ENCODE assay signal across 19 cellular contexts in the genomic region with DNA sequence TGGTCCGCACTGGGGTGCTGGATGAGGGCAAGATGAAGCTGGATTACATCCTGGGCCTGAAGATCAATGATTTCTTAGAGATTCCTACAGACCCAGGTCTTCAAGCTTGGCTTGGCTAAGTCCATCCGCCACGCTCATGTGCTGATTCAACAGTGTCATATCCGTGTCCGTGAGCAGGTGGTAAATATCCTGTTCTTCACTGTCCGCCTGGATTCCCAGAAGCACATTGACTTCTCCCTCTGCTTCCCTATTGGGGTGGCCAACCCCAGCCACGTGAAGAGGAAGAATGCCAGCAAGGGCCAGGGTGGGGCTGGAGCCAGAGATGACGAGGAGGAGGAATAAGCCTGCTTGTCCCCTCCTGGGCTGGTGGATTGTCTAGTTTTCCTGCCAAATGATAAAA. TPM values are rescaled to one million over a fixed set of nuclear protein-coding genes. Genes with fewer than 3 reads are reported as not detected.
A peak's percentile ranks its signal among the peaks of the same experiment; 100 is the strongest.
DNase-seq lines count a peak whose midpoint lies in the region; ATAC-seq and TF ChIP-seq lines count a peak whose summit lies in the region.
"Had no signal": no experiment of that assay in that cellular context is flagged by ENCODE, and none has a peak within 500 bp of the region (broad histone marks: within the 10 kb centered on the region; RNA-seq: fewer than 3 reads in every experiment).

No MANE protein-coding gene starts in this region.

- 89% methylated on average over 8 of the region's 8 CpGs for WGBS in right cardiac atrium

- CTCF ChIA-PET in activated B cell treated with CpG ODN at 0.5 μM for 24 hours (lab: Charles Lee), result no interaction called here

- TF ChIP-seq CTCF in activated B cell treated with CpG ODN at 0.5 μM for 24 hours (IDR thresholded peaks at IDR 0.05) (no peak), upper lobe of right lung (IDR thresholded peaks at IDR 0.05) (no peak)

- H3K36me3 ChIP-seq in upper lobe of right lung, result no peaks in the 10 kb centered on the region

- no peak overlapping the region for H3K4me3 ChIP-seq in right cardiac atrium (ENCODE audit: low read length)
- no peak overlapping the region for H3K4me3 ChIP-seq in upper lobe of right lung

- POLR2A ChIA-PET in activated B cell treated with CpG ODN at 0.5 μM for 24 hours (lab: Charles Lee), result interaction anchor here (0.6 kb wide), 1 partner anchor 192 kb away, joined by 3 read pairs; no protein-coding TSS in a partner anchor

- peaks cover 8% of the 10 kb centered on the region for H3K36me3 Mint-ChIP-seq in activated B cell treated with CpG ODN at 0.5 μM for 24 hours (ENCODE audit: low read depth)

- peaks cover 5% of the 10 kb centered on the region for H3K4me1 ChIP-seq in right cardiac atrium (ENCODE audit: control insufficient read depth, insufficient read depth, low read length)
- peaks cover 22% of the 10 kb centered on the region for H3K4me1 ChIP-seq in upper lobe of right lung

- no peak overlapping the region for H3K4me3 Mint-ChIP-seq in activated B cell treated with CpG ODN at 0.5 μM for 24 hours

- H3K27ac ChIP-seq in right cardiac atrium (ENCODE audit: low read length) (no peak overlapping the region), upper lobe of right lung (no peak overlapping the region)

- H3K9me3 Mint-ChIP-seq in activated B cell treated with CpG ODN at 0.5 μM for 24 hours, result no peaks in the 10 kb centered on the region
- H3K9me3 Mint-ChIP-seq: CD4-positive, CD25-positive, alpha-beta regulatory T cell had no signal

- no peaks in the 10 kb centered on the region for H3K27me3 Mint-ChIP-seq in activated B cell treated with CpG ODN at 0.5 μM for 24 hours

- ATAC-seq in right cardiac atrium (no peak), Right ventricle myocardium inferior (no peak), activated B cell treated with CpG ODN at 0.5 μM for 24 hours (ENCODE audit: low read depth) (no peak), left colon (peak; percentile 23), upper lobe of right lung (no peak)
- ATAC-seq: PC-3 had no signal

- no peaks in the 10 kb centered on the region for H3K9me3 ChIP-seq in right cardiac atrium (ENCODE audit: control insufficient read depth, low read length)
- H3K9me3 ChIP-seq in upper lobe of right lung, result no peaks in the 10 kb centered on the region

- peak in 2 of 3 donors; percentile 74 to 75 for DNase-seq in right cardiac atrium
- DNase-seq in Right ventricle myocardium inferior (ENCODE audit: missing footprints), result no peak
- no peak for DNase-seq in activated B cell treated with CpG ODN at 0.5 μM for 24 hours
- peak; percentile 51 to 71 for DNase-seq in left colon
- DNase-seq in upper lobe of right lung, result peak; percentile 62
- no peak for DNase-seq in foreskin melanocyte
- DNase-seq in kidney glomerular epithelial cell (lab: John Stamatoyannopoulos, UW), result no peak
- DNase-seq: ACHN; AML-193; Calu3; CD4-positive, CD25-positive, alpha-beta regulatory T cell; DND-41; GDM1; KG1; NCI-H1436; NCI-H2029; NCI-H2171; NCI-H446 treated with DMSO at 0.1 percent for 48 hours; PC-3 had no signal

- peak overlapping the region; percentile 10 for H3K27ac Mint-ChIP-seq in activated B cell treated with CpG ODN at 0.5 μM for 24 hours
- H3K27ac Mint-ChIP-seq: CD4-positive, CD25-positive, alpha-beta regulatory T cell had no signal

- H3K27me3 ChIP-seq in right cardiac atrium (ENCODE audit: control insufficient read depth, insufficient read depth) (no peaks in the 10 kb centered on the region), upper lobe of right lung (no peaks in the 10 kb centered on the region)

- intact Hi-C loops in right cardiac atrium (cut with DNase I), result no loop called here
- intact Hi-C loops in Right ventricle myocardium inferior (cut with DNase I), result no loop called here
- intact Hi-C loops in activated B cell treated with CpG ODN at 0.5 μM for 24 hours (cut with micrococcal nuclease), result no loop called here
- intact Hi-C loops in left colon (cut with DNase I, micrococcal nuclease), result no loop called here
- intact Hi-C loops in upper lobe of right lung (cut with DNase I), result no loop called here

- H3K4me1 Mint-ChIP-seq in activated B cell treated with CpG ODN at 0.5 μM for 24 hours, result peaks cover 38% of the 10 kb centered on the region

RNA-seq across cellular contexts. Expression of a gene that starts 2.2 kb away (rescaled TPM):
- total RNA-seq in right cardiac atrium (1 to 10 TPM; 3.1 to 4.1 (median 3.5) TPM), Right ventricle myocardium inferior (2.5 TPM), activated B cell treated with CpG ODN at 0.5 μM for 24 hours (4.7 and 5.4 TPM in 2 replicates), left colon (1 to 10 TPM; 1.3 to 2.2 TPM), upper lobe of right lung (4.1 TPM)
- 6.2 TPM for polyA plus RNA-seq in right cardiac atrium

RNA-seq across cellular contexts. Expression of a gene that starts 23.9 kb away (rescaled TPM):
- total RNA-seq in right cardiac atrium, result 1 to 10 TPM; 5.0 to 8.1 (median 7.1) TPM
- polyA plus RNA-seq in right cardiac atrium, result 1.7 TPM
- total RNA-seq in Right ventricle myocardium inferior, result 17.9 TPM
- total RNA-seq in activated B cell treated with CpG ODN at 0.5 μM for 24 hours, result 31.2 and 33.9 TPM in 2 replicates
- total RNA-seq in left colon, result 10 to 100 TPM; 68.8 to 89.7 TPM
- total RNA-seq in upper lobe of right lung, result 19.0 TPM

Comparison
In these comparisons a context has a peak if more than half of its experiments do, and no peak if none do; other contexts are left out.
1. DNase-seq: peak in right cardiac atrium (2 of 3), left colon (2 of 2) and upper lobe of right lung (single experiment); none in Right ventricle myocardium inferior (single experiment), activated B cell treated with CpG ODN at 0.5 μM for 24 hours (single experiment), foreskin melanocyte (single experiment) and kidney glomerular epithelial cell (single experiment).